ENCODE assay signal across 1 cellular context in genomic region chr15:70806992-70807712, GRCh38.
TF ChIP-seq lines count a peak whose summit lies in the region.

No MANE protein-coding gene starts in this region.

TF ChIP-seq in SK-N-SH, 30 proteins besides CTCF, POLR2A, EP300 and RAD21 (continued from another document):
- TF ChIP-seq EZH2phosphoT487 (IDR thresholded peaks at IDR 0.05; ENCODE audit: borderline replicate concordance, low read depth) (no peak), NRF1 (IDR thresholded peaks at IDR 0.05; ENCODE audit: low read depth, low read length) (no peak), GABPA (IDR thresholded peaks at IDR 0.05; ENCODE audit: low read depth) (no peak), GATA2 (CRISPR knock-in tag; IDR thresholded peaks at IDR 0.05) (no peak), NFIC (IDR thresholded peaks at IDR 0.05; ENCODE audit: borderline replicate concordance) (no peak), REST (IDR thresholded peaks at IDR 0.05; ENCODE audit: low read depth, low read length) (no peak)
- TF ChIP-seq, protein P1, sequence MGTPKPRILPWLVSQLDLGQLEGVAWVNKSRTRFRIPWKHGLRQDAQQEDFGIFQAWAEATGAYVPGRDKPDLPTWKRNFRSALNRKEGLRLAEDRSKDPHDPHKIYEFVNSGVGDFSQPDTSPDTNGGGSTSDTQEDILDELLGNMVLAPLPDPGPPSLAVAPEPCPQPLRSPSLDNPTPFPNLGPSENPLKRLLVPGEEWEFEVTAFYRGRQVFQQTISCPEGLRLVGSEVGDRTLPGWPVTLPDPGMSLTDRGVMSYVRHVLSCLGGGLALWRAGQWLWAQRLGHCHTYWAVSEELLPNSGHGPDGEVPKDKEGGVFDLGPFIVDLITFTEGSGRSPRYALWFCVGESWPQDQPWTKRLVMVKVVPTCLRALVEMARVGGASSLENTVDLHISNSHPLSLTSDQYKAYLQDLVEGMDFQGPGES (IDR thresholded peaks at IDR 0.05; ENCODE audit: low read depth, low read length) = no peak
